27 cellular contexts compared by ENCODE assay signal in the genomic region with DNA sequence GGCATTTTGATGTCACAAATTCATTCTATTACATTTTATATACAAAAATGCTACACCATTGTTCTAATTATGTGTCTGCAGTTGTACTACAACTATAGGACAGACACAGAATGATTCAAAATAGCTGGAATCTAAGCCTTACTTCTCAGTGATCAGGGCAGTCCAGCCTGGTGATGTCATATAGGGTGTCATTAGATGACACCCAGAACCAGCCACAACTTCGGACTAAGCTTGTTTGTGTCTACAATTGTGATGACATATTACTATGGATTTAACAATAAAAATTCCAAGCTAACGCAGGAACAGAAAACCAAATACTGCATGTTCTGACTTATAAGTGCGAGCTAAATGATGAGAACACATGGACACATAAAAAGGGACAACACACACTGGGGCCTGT. TPM values are rescaled to one million over a fixed set of nuclear protein-coding genes. Genes with fewer than 3 reads are reported as not detected.
"Had no signal": no experiment of that assay in that cellular context is flagged by ENCODE, and none has a peak within 500 bp of the region (broad histone marks: within the 10 kb centered on the region; RNA-seq: fewer than 3 reads in every experiment).

No MANE protein-coding gene starts in this region.

- DNase-seq: activated CD4-positive, alpha-beta memory T cell treated with anti-CD3 and anti-CD28 coated beads, Interleukin-2, amount 10 ng/mL, durations not matched to agents 7 days and 5 days; activated CD4-positive, alpha-beta T cell treated with anti-CD3 and anti-CD28 coated beads for 36 hours; activated CD4-positive, alpha-beta T cell treated with anti-CD3 and anti-CD28 coated beads, Interleukin-2, amount 50 U/mL, for 1 hour; activated naive CD4-positive, alpha-beta T cell treated with anti-CD3 and anti-CD28 coated beads, Interleukin-2, amount 50 U/mL, for 16 hours; activated naive CD8-positive, alpha-beta T cell treated with anti-CD3 and anti-CD28 coated beads, Interleukin-2, amount 10 ng/mL, durations not matched to agents 7 days and 5 days; activated T-cell treated with anti-CD3 and anti-CD28 coated beads for 4 hours; activated T-cell treated with anti-CD3 and anti-CD28 coated beads, Interleukin-2, amount 50 U/mL, for 48 hours; adrenal gland; anterior cingulate cortex; Karpas-422; NCI-H1105 treated with DMSO at 0.1 percent for 48 hours; NCI-H1436 treated with DMSO at 0.1 percent for 48 hours; NCI-H187; NCI-H2081; NCI-H510A treated with DMSO at 0.1 percent for 48 hours; NCI-H69; NK-92 treated with Interleukin-12 subunit alpha and Interleukin-12 subunit beta, amount 100 ng/mL, for 24 hours; OCI-M1; Right ventricle myocardium superior; T-helper 17 cell; T-helper 9 cell; WERI-Rb-1 had no signal

- H3K9me3 Mint-ChIP-seq: activated CD4-positive, alpha-beta memory T cell treated with anti-CD3 and anti-CD28 coated beads, Interleukin-2, amount 10 ng/mL, durations not matched to agents 7 days and 5 days had no signal

- H3K27me3 ChIP-seq: adrenal gland had no signal

- H3K27ac ChIP-seq: adrenal gland, RWPE1, SJSA1, WERI-Rb-1 had no signal

- H3K4me3 ChIP-seq: adrenal gland, SJSA1 had no signal

- H3K4me3 Mint-ChIP-seq: activated CD4-positive, alpha-beta memory T cell treated with anti-CD3 and anti-CD28 coated beads, Interleukin-2, amount 10 ng/mL, durations not matched to agents 7 days and 5 days; activated CD4-positive, alpha-beta T cell treated with anti-CD3 and anti-CD28 coated beads for 36 hours; activated naive CD8-positive, alpha-beta T cell treated with anti-CD3 and anti-CD28 coated beads, Interleukin-2, amount 10 ng/mL, durations not matched to agents 7 days and 5 days; T-helper 17 cell had no signal

- H3K36me3 ChIP-seq: adrenal gland, SJSA1, WERI-Rb-1 had no signal

- H3K4me1 ChIP-seq: adrenal gland, SJSA1 had no signal

- ATAC-seq: activated CD4-positive, alpha-beta T cell treated with anti-CD3 and anti-CD28 coated beads for 36 hours; Panc1; T-helper 17 cell had no signal

- H3K27ac Mint-ChIP-seq: activated CD4-positive, alpha-beta memory T cell treated with anti-CD3 and anti-CD28 coated beads, Interleukin-2, amount 10 ng/mL, durations not matched to agents 7 days and 5 days; activated CD4-positive, alpha-beta T cell treated with anti-CD3 and anti-CD28 coated beads for 36 hours; activated naive CD8-positive, alpha-beta T cell treated with anti-CD3 and anti-CD28 coated beads, Interleukin-2, amount 10 ng/mL, durations not matched to agents 7 days and 5 days; T-helper 17 cell had no signal

- H3K4me1 Mint-ChIP-seq: activated CD4-positive, alpha-beta T cell treated with anti-CD3 and anti-CD28 coated beads for 36 hours had no signal

- H3K9me3 ChIP-seq: adrenal gland, SJSA1 had no signal

RNA-seq across cellular contexts. Expression of gene M1AP, which starts 31.0 kb away (rescaled TPM):
- total RNA-seq: activated CD4-positive, alpha-beta memory T cell treated with anti-CD3 and anti-CD28 coated beads, Interleukin-2, amount 10 ng/mL, durations not matched to agents 7 days and 5 days; activated CD8-positive, alpha-beta memory T cell treated with anti-CD3 and anti-CD28 coated beads for 36 hours; activated naive CD8-positive, alpha-beta T cell treated with anti-CD3 and anti-CD28 coated beads, Interleukin-2, amount 10 ng/mL, durations not matched to agents 7 days and 5 days; cardiac septum; Right ventricle myocardium superior; SJSA1 had no signal
